Comparison of ENCODE assay signal across 2 cellular contexts in genomic region chr7:84021292-84021898, GRCh38.
TF ChIP-seq lines count a peak whose summit lies in the region.

No MANE protein-coding gene starts in this region.

TF ChIP-seq in IMR-90, 13 proteins besides CTCF, POLR2A, EP300 and RAD21:
- no peak for TF ChIP-seq MXI1 (IDR thresholded peaks at IDR 0.05; ENCODE audit: borderline replicate concordance, low read depth, low read length)

TF ChIP-seq in K562, 482 proteins besides CTCF, POLR2A, EP300 and RAD21:
- TF ChIP-seq MAX (CRISPR knock-in tag; IDR thresholded peaks at IDR 0.05): no peak
- TF ChIP-seq TCF3 (CRISPR knock-in tag; IDR thresholded peaks at IDR 0.05): peak; percentile 63
- peak; percentile 20; the same call in 1 of the 2 replicates for TF ChIP-seq CBFA2T3 (IDR thresholded peaks at IDR 0.05)
